8 cellular contexts compared by ENCODE assay signal in the genomic region with DNA sequence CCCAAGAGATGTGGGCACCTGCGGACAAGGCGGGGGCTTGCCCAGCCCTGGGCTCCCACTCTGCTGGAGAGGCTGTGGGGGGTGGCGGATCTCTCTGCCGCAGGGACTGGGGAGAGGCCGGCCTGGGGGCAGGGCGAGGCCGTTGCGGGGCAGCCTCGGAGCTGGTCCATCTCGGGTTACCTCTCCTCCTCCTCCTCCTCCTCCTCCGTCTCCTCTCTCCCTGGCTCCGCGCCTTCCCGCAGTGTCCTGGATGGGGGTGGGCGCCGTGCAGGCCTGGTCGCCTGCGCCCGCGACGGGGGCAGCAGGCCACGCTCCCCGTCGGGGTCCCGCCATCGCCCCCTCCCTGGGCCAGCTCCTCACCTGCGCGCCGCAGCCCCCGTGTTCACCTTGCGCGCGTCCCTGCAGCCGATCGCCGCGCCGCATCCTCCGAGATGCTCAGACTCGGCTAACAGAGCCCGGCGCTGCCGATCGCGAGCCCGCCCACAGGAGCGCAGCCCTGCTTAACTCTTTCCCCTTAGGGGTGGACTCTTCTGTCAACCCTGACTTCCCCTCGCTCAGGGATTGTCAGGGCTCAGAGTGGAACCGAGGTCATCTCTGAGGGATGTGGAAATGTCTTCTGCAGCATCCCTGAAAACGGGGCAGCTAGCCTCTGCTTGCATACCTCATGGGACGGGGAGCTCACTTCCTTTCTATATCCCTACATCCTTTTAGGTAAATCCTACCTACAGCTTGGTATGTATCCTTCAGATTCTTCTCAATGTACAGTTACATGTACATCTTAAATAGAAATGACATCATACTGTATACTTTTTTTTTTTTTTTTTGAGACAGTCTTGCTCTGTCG. TPM values are rescaled to one million over a fixed set of nuclear protein-coding genes. Genes with fewer than 3 reads are reported as not detected.
DNase-seq lines count a peak whose midpoint lies in the region; ATAC-seq and TF ChIP-seq lines count a peak whose summit lies in the region.

A gene (minus strand): TSS at position 447 of the 844 bp plus-strand sequence. CDS start 2,293 bp downstream, outside the sequence.

- peak within 1 kb of the TSS; percentile 83 for H3K4me2 ChIP-seq in fibroblast of lung (ENCODE audit: extremely low read depth, insufficient read depth, low read length)

- no peaks in the 10 kb centered on the region for H4K20me1 ChIP-seq in fibroblast of lung (ENCODE audit: control insufficient read depth, extremely low read depth, insufficient read depth, low read length)

- H3K27me3 ChIP-seq in fibroblast of lung (ENCODE audit: control insufficient read depth, insufficient read depth, low read length): no peaks in the 10 kb centered on the region

- no peaks in the 10 kb centered on the region for H3K79me2 ChIP-seq in fibroblast of lung (ENCODE audit: control insufficient read depth, insufficient read depth, low read length)

- ATAC-seq in HG02759 (IDR thresholded peaks at IDR 0.05; ENCODE audit: unreplicated experiment) (peak; percentile 79), omental fat pad (ENCODE audit: low FRiP score) (peak; percentile 34)
- ATAC-seq in activated T-cell treated with anti-CD3 and anti-CD28 coated beads, Interleukin-2, amount 50 U/mL, for 72 hours (replicated peaks in 1 of 2): peak; percentile 86 to 87

- peak within 1 kb of the TSS; percentile 22 to 74 (median 50) for H3K4me3 ChIP-seq in fibroblast of lung (replicated peaks in 1 of 4; ENCODE audit: control extremely low read depth in 1 of 4, insufficient read depth in 1 of 4, low read depth in 3 of 4, low read length in 4 of 4)

- no peaks in the 10 kb centered on the region for H3K36me3 ChIP-seq in fibroblast of lung (ENCODE audit: control insufficient read depth, insufficient read depth, low read length)

- TF ChIP-seq CTCF in fibroblast of lung (conservative IDR thresholded peaks at IDR 0.05 in 1 of 2, IDR thresholded peaks at IDR 0.05 in 1 of 2; ENCODE audit: low read depth in 1 of 2, low read length in 2 of 2) (no peak), omental fat pad (IDR thresholded peaks at IDR 0.05) (no peak)

- H3K9ac ChIP-seq in fibroblast of lung (ENCODE audit: insufficient read depth, low read length): no peak within 1 kb of the TSS

- peak within 1 kb of the TSS; percentile 74 for H3K27ac Mint-ChIP-seq in activated T-cell treated with anti-CD3 and anti-CD28 coated beads, Interleukin-2, amount 50 U/mL, for 72 hours

- no peaks in the 10 kb centered on the region for H3K9me3 Mint-ChIP-seq in activated T-cell treated with anti-CD3 and anti-CD28 coated beads, Interleukin-2, amount 50 U/mL, for 72 hours

- H3K9me3 ChIP-seq in fibroblast of lung (ENCODE audit: control insufficient read depth, insufficient read depth, low read depth, low read length): no peaks in the 10 kb centered on the region

- H3K4me3 Mint-ChIP-seq in activated T-cell treated with anti-CD3 and anti-CD28 coated beads, Interleukin-2, amount 50 U/mL, for 72 hours: peak within 1 kb of the TSS; percentile 92 to 94

- H3K4me1 ChIP-seq in fibroblast of lung (ENCODE audit: control insufficient read depth, extremely low read depth, insufficient read depth, low read length): peaks cover 10% of the 10 kb centered on the region

- H3K27ac ChIP-seq in fibroblast of lung (ENCODE audit: insufficient read depth, low read length): no peak within 1 kb of the TSS

- DNase-seq in SIG-M5 treated with dmso at 0.1 percent for 504 hours (lab: John Stamatoyannopoulos, UW; ENCODE audit: unreplicated experiment) (peak; percentile 61), SIG-M5 (lab: John Stamatoyannopoulos, UW) (no peak), NCI-H69 (lab: John Stamatoyannopoulos, UW) (peak; percentile 71), fibroblast of lung (ENCODE audit: low read depth in 2 of 2) (peak; percentile 42 to 45), omental fat pad (ENCODE audit: low spot score) (no peak), globus pallidus (ENCODE audit: low spot score) (no peak)
- peak; percentile 72 to 76 for DNase-seq in activated T-cell treated with anti-CD3 and anti-CD28 coated beads, Interleukin-2, amount 50 U/mL, for 72 hours

- H3K4me1 Mint-ChIP-seq in activated T-cell treated with anti-CD3 and anti-CD28 coated beads, Interleukin-2, amount 50 U/mL, for 72 hours (ENCODE audit: low read depth): peaks cover 17% of the 10 kb centered on the region

- peaks cover 0 to 3% of the 10 kb centered on the region in 2 donors for H3K36me3 Mint-ChIP-seq in activated T-cell treated with anti-CD3 and anti-CD28 coated beads, Interleukin-2, amount 50 U/mL, for 72 hours (ENCODE audit: insufficient read depth in 2 of 2)

- H3K27me3 Mint-ChIP-seq in activated T-cell treated with anti-CD3 and anti-CD28 coated beads, Interleukin-2, amount 50 U/mL, for 72 hours (ENCODE audit: low read depth): no peaks in the 10 kb centered on the region

- H2AFZ ChIP-seq in fibroblast of lung (ENCODE audit: low read length): peak within 1 kb of the TSS; percentile 42

RNA-seq across cellular contexts. Expression of the gene that starts here (rescaled TPM):
- total RNA-seq in activated T-cell treated with anti-CD3 and anti-CD28 coated beads, Interleukin-2, amount 50 U/mL, for 72 hours: 10 to 100 TPM in 1 of 2 donors, 1 to 10 TPM in 1; 7.9 to 14.5 TPM
- total RNA-seq in fibroblast of lung (1.5 and 3.8 TPM in 2 replicates), omental fat pad (1 to 10 TPM; 1.1 to 2.8 (median 1.3) TPM)
- polyA plus RNA-seq in fibroblast of lung: 3.1 and 4.5 TPM in 2 replicates
- polyA plus RNA-seq in fibroblast of lung (2012): 3.6 and 5.4 TPM in 2 replicates
- polyA minus RNA-seq in fibroblast of lung (ENCODE audit: low replicate concordance): 12.7 and 14.5 TPM in 2 replicates

Comparison
In these comparisons a context has a peak if more than half of its experiments do, and no peak if none do; other contexts are left out.
1. DNase-seq: peak in SIG-M5 treated with dmso at 0.1 percent for 504 hours (single experiment), NCI-H69 (single experiment), activated T-cell treated with anti-CD3 and anti-CD28 coated beads, Interleukin-2, amount 50 U/mL, for 72 hours (2 of 2) and fibroblast of lung (2 of 2); none in SIG-M5 (single experiment), omental fat pad (single experiment) and globus pallidus (single experiment).
2. ATAC-seq: peak in every context shown above with its lines; median percentile 86 in activated T-cell treated with anti-CD3 and anti-CD28 coated beads, Interleukin-2, amount 50 U/mL, for 72 hours; 79 in HG02759; 34 in omental fat pad.